30 cellular contexts compared by ENCODE assay signal in the genomic region with DNA sequence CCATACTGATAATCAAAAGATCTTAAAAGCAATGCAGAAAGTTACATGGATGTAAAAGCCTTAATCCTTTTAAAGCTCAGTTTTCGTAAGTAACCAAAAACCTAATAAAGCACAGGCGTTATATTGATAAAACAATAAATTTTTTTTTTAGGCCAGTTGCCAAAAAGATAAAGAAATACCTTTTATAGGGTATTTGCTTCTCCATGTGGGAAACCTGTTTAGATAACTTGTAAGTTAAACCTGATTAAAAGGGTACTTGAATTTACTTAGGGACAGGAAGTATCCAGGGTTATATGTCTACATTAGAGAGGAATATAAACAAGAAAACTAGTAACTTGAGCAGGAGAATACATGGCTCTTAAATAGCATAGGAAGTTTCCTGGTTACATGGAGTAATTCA.
"Had no signal": no experiment of that assay in that cellular context is flagged by ENCODE, and none has a peak within 500 bp of the region (broad histone marks: within the 10 kb centered on the region; RNA-seq: fewer than 3 reads in every experiment).

No MANE protein-coding gene starts in this region.

- H3K9me3 ChIP-seq: left lung, lower lobe of right lung, pancreas, psoas muscle, right lobe of liver, thyroid gland, transverse colon, upper lobe of left lung, vagina had no signal

- DNase-seq: hypothalamus; immature natural killer cell; kidney; left colon; lower lobe of right lung; mammary epithelial cell; mesenchymal stem cell; naive thymus-derived CD8-positive, alpha-beta T cell; nucleus accumbens; pancreas; posterior cingulate gyrus; psoas muscle; right lobe of liver; stimulated activated CD4-positive, alpha-beta T cell treated with anti-CD3 and anti-CD28 coated beads, Interleukin-1b, Interleukin-23, amount 100 ng/mL, for 48 hours; stimulated activated CD4-positive, alpha-beta T cell treated with anti-CD3 and anti-CD28 coated beads, Interleukin-2, amount 100 ng/mL, for 48 hours; stimulated activated CD4-positive, alpha-beta T cell treated with anti-CD3 and anti-CD28 coated beads, Interleukin-4, amount 100 ng/mL, for 4 hours; stimulated activated CD8-positive, alpha-beta memory T cell treated with anti-CD3 and anti-CD28 coated beads, Interleukin-4, amount 100 ng/mL, for 48 hours; stimulated activated naive CD4-positive, alpha-beta T cell treated with Interleukin-2 at 50 U/mL for 16 hours; stimulated activated naive CD8-positive, alpha-beta T cell treated with anti-CD3 and anti-CD28 coated beads, Interleukin-15, amount 100 ng/mL, for 72 hours; substantia nigra; thyroid gland; transverse colon; upper lobe of left lung had no signal

- ATAC-seq: left colon; left lung; lower lobe of right lung; naive thymus-derived CD8-positive, alpha-beta T cell; pancreas; psoas muscle; right lobe of liver; stimulated activated memory B cell treated with anti-CD40 and anti-IgM and Interleukin-4, amounts not matched to agents 10 μg/mL and 1 μg/mL and 100 μg/mL, for 72 hours; stimulated activated naive CD8-positive, alpha-beta T cell treated with anti-CD3 and anti-CD28 coated beads, Interleukin-15, amount 100 ng/mL, for 72 hours had no signal

- H3K9me3 Mint-ChIP-seq: immature natural killer cell; naive thymus-derived CD8-positive, alpha-beta T cell; nephron; neural crest cell; stimulated activated memory B cell treated with anti-CD40 and anti-IgM and Interleukin-4, amounts not matched to agents 10 μg/mL and 1 μg/mL and 100 μg/mL, for 72 hours; stimulated activated naive CD8-positive, alpha-beta T cell treated with anti-CD3 and anti-CD28 coated beads, Interleukin-15, amount 100 ng/mL, for 72 hours had no signal

- H3K4me1 ChIP-seq: left lung, lower lobe of right lung, psoas muscle, thyroid gland, transverse colon, upper lobe of left lung, vagina had no signal

- H3K27me3 Mint-ChIP-seq: naive thymus-derived CD8-positive, alpha-beta T cell; stimulated activated memory B cell treated with anti-CD40 and anti-IgM and Interleukin-4, amounts not matched to agents 10 μg/mL and 1 μg/mL and 100 μg/mL, for 72 hours; stimulated activated naive CD8-positive, alpha-beta T cell treated with anti-CD3 and anti-CD28 coated beads, Interleukin-15, amount 100 ng/mL, for 72 hours had no signal

- H3K27me3 ChIP-seq: left lung, pancreas, right lobe of liver, thyroid gland, transverse colon, upper lobe of left lung, vagina had no signal

- H3K4me3 Mint-ChIP-seq: immature natural killer cell; naive thymus-derived CD8-positive, alpha-beta T cell; nephron; neural crest cell; stimulated activated memory B cell treated with anti-CD40 and anti-IgM and Interleukin-4, amounts not matched to agents 10 μg/mL and 1 μg/mL and 100 μg/mL, for 72 hours; stimulated activated naive CD8-positive, alpha-beta T cell treated with anti-CD3 and anti-CD28 coated beads, Interleukin-15, amount 100 ng/mL, for 72 hours had no signal

- H3K27ac ChIP-seq: left lung, lower lobe of right lung, pancreas, psoas muscle, right lobe of liver, thyroid gland, transverse colon, upper lobe of left lung, vagina had no signal

- H3K4me3 ChIP-seq: left lung, lower lobe of right lung, pancreas, psoas muscle, right lobe of liver, smooth muscle cell, thyroid gland, transverse colon, upper lobe of left lung, vagina had no signal

- H3K27ac Mint-ChIP-seq: immature natural killer cell; nephron; stimulated activated memory B cell treated with anti-CD40 and anti-IgM and Interleukin-4, amounts not matched to agents 10 μg/mL and 1 μg/mL and 100 μg/mL, for 72 hours; stimulated activated naive CD8-positive, alpha-beta T cell treated with anti-CD3 and anti-CD28 coated beads, Interleukin-15, amount 100 ng/mL, for 72 hours had no signal

- H3K4me1 Mint-ChIP-seq: naive thymus-derived CD8-positive, alpha-beta T cell; nephron; neural crest cell; stimulated activated memory B cell treated with anti-CD40 and anti-IgM and Interleukin-4, amounts not matched to agents 10 μg/mL and 1 μg/mL and 100 μg/mL, for 72 hours; stimulated activated naive CD8-positive, alpha-beta T cell treated with anti-CD3 and anti-CD28 coated beads, Interleukin-15, amount 100 ng/mL, for 72 hours had no signal

- FAIRE-seq: islet of Langerhans, kidney, pancreas had no signal
